1 cellular context compared by ENCODE assay signal in the genomic region with DNA sequence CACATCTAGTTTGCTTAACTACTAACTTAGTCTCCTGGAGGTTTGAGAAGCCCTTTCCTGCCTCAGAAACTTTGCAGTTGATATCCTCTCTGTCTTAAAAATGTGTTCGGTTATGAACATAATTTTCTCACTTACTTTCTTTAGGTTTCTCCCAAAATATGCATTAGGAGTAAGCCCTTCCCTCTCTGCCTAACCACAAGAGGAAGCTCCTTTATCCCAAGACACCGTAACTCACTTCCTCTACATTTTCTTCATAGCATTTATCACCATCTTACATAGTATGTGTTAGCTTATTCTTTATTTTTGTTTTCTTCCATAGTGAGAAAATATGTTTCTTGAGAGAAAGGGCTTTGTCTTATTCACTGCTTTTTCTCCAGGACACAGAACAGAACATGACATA.
TF ChIP-seq lines count a peak whose summit lies in the region.

No MANE protein-coding gene starts in this region.

TF ChIP-seq in H1, 55 proteins besides CTCF, POLR2A, EP300 and RAD21:
- TF ChIP-seq KDM4A (IDR thresholded peaks at IDR 0.05; ENCODE audit: low read depth, low read length, severe bottlenecking): no peak
- no peak for TF ChIP-seq TCF12 (IDR thresholded peaks at IDR 0.05; ENCODE audit: low read depth, low read length)
- TF ChIP-seq EGR1 (IDR thresholded peaks at IDR 0.05; ENCODE audit: borderline replicate concordance, low read depth, low read length): no peak
- no peak for TF ChIP-seq TAF1 (IDR thresholded peaks at IDR 0.05; ENCODE audit: low read depth, low read length)
- no peak for TF ChIP-seq BRCA1 (IDR thresholded peaks at IDR 0.05; ENCODE audit: low read depth, low read length)
- TF ChIP-seq NANOG (IDR thresholded peaks at IDR 0.05; ENCODE audit: insufficient read depth, low read depth, low read length, poor library complexity, severe bottlenecking): no peak
- TF ChIP-seq SRF (IDR thresholded peaks at IDR 0.05; ENCODE audit: low read depth, low read length): no peak
- TF ChIP-seq RBBP5 (IDR thresholded peaks at IDR 0.05; ENCODE audit: borderline replicate concordance, low read depth, low read length): no peak
- TF ChIP-seq SIN3A (conservative IDR thresholded peaks at IDR 0.05 in 1 of 2, IDR thresholded peaks at IDR 0.05 in 1 of 2; ENCODE audit: low read depth in 1 of 2, low read length in 2 of 2): no peak
- TF ChIP-seq POLR2AphosphoS5 (IDR thresholded peaks at IDR 0.05; ENCODE audit: low read depth, low read length): no peak
- no peak for TF ChIP-seq RNF2 (IDR thresholded peaks at IDR 0.05; ENCODE audit: borderline replicate concordance, low read depth, low read length, missing control alignments, poor library complexity, severe bottlenecking)
- no peak for TF ChIP-seq CBX5 (IDR thresholded peaks at IDR 0.05; ENCODE audit: low read depth, low read length)
- no peak for TF ChIP-seq SAP30 (IDR thresholded peaks at IDR 0.05; ENCODE audit: insufficient read depth, insufficient replicate concordance, low read length)
- TF ChIP-seq MAFK (IDR thresholded peaks at IDR 0.05; ENCODE audit: low read depth, low read length): no peak
- no peak for TF ChIP-seq CHD1 (IDR thresholded peaks at IDR 0.05; ENCODE audit: low read depth, low read length)
- TF ChIP-seq, protein P1, sequence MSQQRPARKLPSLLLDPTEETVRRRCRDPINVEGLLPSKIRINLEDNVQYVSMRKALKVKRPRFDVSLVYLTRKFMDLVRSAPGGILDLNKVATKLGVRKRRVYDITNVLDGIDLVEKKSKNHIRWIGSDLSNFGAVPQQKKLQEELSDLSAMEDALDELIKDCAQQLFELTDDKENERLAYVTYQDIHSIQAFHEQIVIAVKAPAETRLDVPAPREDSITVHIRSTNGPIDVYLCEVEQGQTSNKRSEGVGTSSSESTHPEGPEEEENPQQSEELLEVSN (IDR thresholded peaks at IDR 0.05): no peak
- no peak for TF ChIP-seq HDAC6 (IDR thresholded peaks at IDR 0.05; ENCODE audit: low read depth, low read length)
- TF ChIP-seq CBX8 (IDR thresholded peaks at IDR 0.05; ENCODE audit: borderline replicate concordance, low read depth, low read length): no peak
- no peak for TF ChIP-seq HDAC2 (IDR thresholded peaks at IDR 0.05; ENCODE audit: borderline replicate concordance in 1 of 2, low read depth in 2 of 2, low read length in 2 of 2)
- TF ChIP-seq, protein P2, sequence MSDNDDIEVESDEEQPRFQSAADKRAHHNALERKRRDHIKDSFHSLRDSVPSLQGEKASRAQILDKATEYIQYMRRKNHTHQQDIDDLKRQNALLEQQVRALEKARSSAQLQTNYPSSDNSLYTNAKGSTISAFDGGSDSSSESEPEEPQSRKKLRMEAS (IDR thresholded peaks at IDR 0.05): no peak
TF ChIP-seq in H1: peak in this region for 0.
